Comparison of ENCODE assay signal across 8 cellular contexts in the genomic region with DNA sequence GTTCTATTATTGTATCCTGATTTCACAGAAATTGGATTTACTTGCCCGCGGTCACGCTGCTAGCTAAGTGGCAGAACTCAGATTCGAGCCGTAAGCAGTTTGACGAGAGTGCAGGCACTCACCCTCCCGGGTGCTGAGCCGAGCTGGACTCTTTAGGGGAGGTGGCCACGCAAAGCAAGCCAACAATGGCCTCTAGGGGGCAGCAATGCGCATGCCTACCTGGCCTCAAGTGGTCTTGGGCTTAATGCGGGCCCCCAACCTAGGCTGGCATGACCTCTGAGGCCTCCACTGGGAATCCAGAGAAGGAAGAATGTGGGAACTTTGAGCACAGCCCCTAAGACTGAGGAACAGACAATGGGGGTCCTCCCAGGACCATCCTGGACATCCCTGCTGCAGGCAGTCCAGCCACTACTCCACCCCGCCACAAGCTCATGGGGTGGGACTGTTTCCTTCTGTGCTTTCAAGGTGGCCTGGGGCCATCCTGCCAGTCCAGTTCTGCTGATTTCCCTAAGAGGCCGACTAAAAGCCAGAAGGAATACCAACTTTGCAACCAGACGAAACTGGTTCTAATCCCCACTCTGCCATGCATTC.
DNase-seq lines count a peak whose midpoint lies in the region; ATAC-seq, FAIRE-seq and TF ChIP-seq lines count a peak whose summit lies in the region.

No MANE protein-coding gene starts in this region.

- H3K4me1 ChIP-seq in K562 (replicated peaks in 1 of 2; ENCODE audit: control insufficient read depth in 2 of 2, insufficient read depth in 2 of 2, low read length in 2 of 2) (no peaks in the 10 kb centered on the region), HepG2 (ENCODE audit: insufficient read depth, low read length) (no peaks in the 10 kb centered on the region)

- H3K9ac ChIP-seq in K562 (ENCODE audit: insufficient read depth in 1 of 2, low read depth in 2 of 2, low read length in 2 of 2) (no peak overlapping the region), HepG2 (ENCODE audit: insufficient read depth, low read depth, low read length) (no peak overlapping the region)

- TF ChIP-seq EP300 in K562 (IDR thresholded peaks at IDR 0.05; ENCODE audit: low read length) (no peak), HepG2 (IDR thresholded peaks at IDR 0.05; ENCODE audit: low read depth in 2 of 2, low read length in 2 of 2) (no peak), HepG2 (CRISPR knock-in tag; IDR thresholded peaks at IDR 0.05; ENCODE audit: borderline replicate concordance) (no peak)

- no peak overlapping the region for H3K4me3 ChIP-seq in K562
- H3K4me3 ChIP-seq in HepG2 (replicated peaks in 1 of 3; ENCODE audit: insufficient read depth in 1 of 3, low read depth in 2 of 3, low read length in 3 of 3) = no peak overlapping the region

- no peak overlapping the region for H3K4me2 ChIP-seq in K562 (ENCODE audit: insufficient read depth, low read length)
- no peak overlapping the region for H3K4me2 ChIP-seq in HepG2 (ENCODE audit: low read depth, low read length)

- H3K27ac ChIP-seq in K562 (ENCODE audit: extremely low read depth, low read depth, low read length) = no peak overlapping the region
- H3K27ac ChIP-seq in HepG2 (ENCODE audit: extremely low read length, insufficient read depth, low read length) = no peak overlapping the region

- no peaks in the 10 kb centered on the region; the same call in 1 of the 2 replicates for H4K20me1 ChIP-seq in K562 (replicated peaks; ENCODE audit: control insufficient read depth, insufficient read depth, low read length)
- no peaks in the 10 kb centered on the region for H4K20me1 ChIP-seq in HepG2 (ENCODE audit: insufficient read depth, low read length)

- in situ Hi-C loops in K562 (cut with MboI) (no loop called here), HepG2 (cut with HindIII; ENCODE audit: extremely low pct_ligation_motif_present, low pct_unique_long_range_greater_than_20kb) (no loop called here)

- FAIRE-seq in K562 (lab: Jason Lieb, UNC) (peak; percentile 68), HepG2 (lab: Jason Lieb, UNC) (no peak)

- no peaks in the 10 kb centered on the region for H3K79me2 ChIP-seq in K562 (ENCODE audit: control insufficient read depth, insufficient read depth, low read length)
- H3K79me2 ChIP-seq in HepG2 (ENCODE audit: insufficient read depth, low read length) = no peaks in the 10 kb centered on the region

- peaks cover 0 to 19% of the 10 kb centered on the region in 2 experiments; a peak in 2 of 5 replicates for H3K27me3 ChIP-seq in K562 (ENCODE audit: control insufficient read depth in 2 of 2, insufficient read depth in 2 of 2, low read length in 2 of 2)
- no peaks in the 10 kb centered on the region; a peak in 1 of 5 replicates for H3K27me3 ChIP-seq in HepG2 (ENCODE audit: control insufficient read depth in 1 of 2, insufficient read depth in 2 of 2, low read length in 2 of 2)

- no peaks in the 10 kb centered on the region for H3K9me3 ChIP-seq in K562 (replicated peaks; ENCODE audit: control insufficient read depth, insufficient read depth, low read depth, low read length)
- H3K9me3 ChIP-seq in HepG2 (ENCODE audit: low read length) = no peaks in the 10 kb centered on the region

- peak; percentile 19 for DNase-seq in NK-92 treated with Interleukin-12 subunit alpha and Interleukin-12 subunit beta, amount 100 ng/mL, for 24 hours (lab: John Stamatoyannopoulos, UW)
- no peak for DNase-seq in NK-92 (lab: John Stamatoyannopoulos, UW; ENCODE audit: unreplicated experiment)
- DNase-seq in T-helper 22 cell (ENCODE audit: low read depth) = peak; percentile 12
- peak; percentile 58 to 75 (median 71) for DNase-seq in K562 (ENCODE audit: extremely low read depth in 1 of 4, low spot score in 3 of 4)
- no peak for DNase-seq in HepG2 (ENCODE audit: low spot score)
- peak; percentile 44 for DNase-seq in stimulated activated CD8-positive, alpha-beta memory T cell treated with anti-CD3 and anti-CD28 coated beads, Interleukin-12 subunit alpha, Interleukin-12 subunit beta, amount 100 ng/mL, for 1 hour (ENCODE audit: low read depth)
- DNase-seq in NCI-H2029 (lab: John Stamatoyannopoulos, UW) = no peak

- H3K9me1 ChIP-seq in K562 (ENCODE audit: control insufficient read depth, insufficient read depth, low read length) = no peaks in the 10 kb centered on the region

- ATAC-seq in K562 (peak; percentile 89), HepG2 (peak; percentile 79), GM18907 (IDR thresholded peaks at IDR 0.05; ENCODE audit: unreplicated experiment) (no peak)

- intact Hi-C loops in K562 (cut with micrococcal nuclease) = no loop called here
- intact Hi-C loops in HepG2 (cut with micrococcal nuclease; ENCODE audit: unreplicated experiment) = no loop called here

- H3K36me3 ChIP-seq in K562 (ENCODE audit: control insufficient read depth, insufficient read depth, low read length) (no peaks in the 10 kb centered on the region), HepG2 (replicated peaks in 1 of 2; ENCODE audit: control insufficient read depth in 1 of 2, insufficient read depth in 2 of 2, low read length in 2 of 2) (no peaks in the 10 kb centered on the region)

- no peak for TF ChIP-seq POLR2A in K562 (conservative IDR thresholded peaks at IDR 0.05)
- no peak for TF ChIP-seq POLR2A in HepG2 (IDR thresholded peaks at IDR 0.05; ENCODE audit: insufficient read depth in 1 of 2, low read depth in 2 of 2, low read length in 2 of 2)

- TF ChIP-seq RAD21 in K562 (CRISPR knock-in tag; conservative IDR thresholded peaks at IDR 0.05 in 1 of 2, IDR thresholded peaks at IDR 0.05 in 1 of 2) (peak in 1 of 2 experiments; percentile 59; a peak in 2 of 4 replicates), HepG2 (CRISPR knock-in tag; IDR thresholded peaks at IDR 0.05) (no peak)

- no peak overlapping the region for H2AFZ ChIP-seq in K562 (ENCODE audit: low read depth, low read length)
- no peak overlapping the region for H2AFZ ChIP-seq in HepG2 (ENCODE audit: low read length)

- WGBS in K562 (ENCODE audit: insufficient coverage, low coverage, missing lambda C conversion rate) = 3% methylated on average over 14 of the region's 14 CpGs
- 24% methylated on average over 13 of the region's 14 CpGs for WGBS in HepG2 (ENCODE audit: low lambda C conversion rate)

- TF ChIP-seq CTCF in K562 (IDR thresholded peaks at IDR 0.05 in 2 of 3, conservative IDR thresholded peaks at IDR 0.05 in 1 of 3; ENCODE audit: insufficient read depth in 2 of 3, low read depth in 1 of 3, low read length in 3 of 3) = peak; percentile 68 to 81 (median 72)
- peak; percentile 78 for TF ChIP-seq CTCF in HepG2 (CRISPR knock-in tag; IDR thresholded peaks at IDR 0.05)

- no TSS peak for BruUV-seq in K562 (replicated peaks; lab: Mats Ljungman, UMichigan)
- BruUV-seq in HepG2 (replicated peaks; lab: Mats Ljungman, UMichigan) = no TSS peak

- POLR2A ChIA-PET in K562 (lab: Yijun Ruan, JAX) (interaction anchor here (0.7 kb wide), 1 partner anchor 73 kb away, joined by 3 read pairs; no protein-coding TSS in a partner anchor), HepG2 (lab: Yijun Ruan, JAX) (no interaction called here)

- CTCF ChIA-PET in K562 (lab: Yijun Ruan, JAX; ENCODE audit: low intra/inter-chr PET ratio) (no interaction called here), HepG2 (lab: Yijun Ruan, JAX; ENCODE audit: low intra/inter-chr PET ratio, low total read pairs) (no interaction called here)

TF ChIP-seq in K562, 482 proteins besides CTCF, POLR2A, EP300 and RAD21:
- TF ChIP-seq NRF1 (conservative IDR thresholded peaks at IDR 0.05 in 1 of 2, IDR thresholded peaks at IDR 0.05 in 1 of 2) (peak; percentile 20 to 33; a peak in 2 of 4 replicates), SMC3 (conservative IDR thresholded peaks at IDR 0.05; ENCODE audit: insufficient read depth, low read depth, low read length) (peak; percentile 41; the same call in 1 of the 2 replicates), CREM (IDR thresholded peaks at IDR 0.05; ENCODE audit: low read depth) (no peak)

TF ChIP-seq in HepG2, 621 proteins besides CTCF, POLR2A, EP300 and RAD21:
- no peak for TF ChIP-seq KLF11 (CRISPR knock-in tag; IDR thresholded peaks at IDR 0.05)
- TF ChIP-seq STAG1 (CRISPR knock-in tag; IDR thresholded peaks at IDR 0.05) = peak; percentile 30

Comparison
In these comparisons a context has a peak if more than half of its experiments do, and no peak if none do; other contexts are left out.
1. DNase-seq: peak in NK-92 treated with Interleukin-12 subunit alpha and Interleukin-12 subunit beta, amount 100 ng/mL, for 24 hours (single experiment), T-helper 22 cell (single experiment), K562 (4 of 4) and stimulated activated CD8-positive, alpha-beta memory T cell treated with anti-CD3 and anti-CD28 coated beads, Interleukin-12 subunit alpha, Interleukin-12 subunit beta, amount 100 ng/mL, for 1 hour (single experiment); none in NK-92 (single experiment), HepG2 (single experiment) and NCI-H2029 (single experiment).